20 cellular contexts compared by ENCODE assay signal in genomic region chr19:46909356-46909755, GRCh38.
"Had no signal": no experiment of that assay in that cellular context is flagged by ENCODE, and none has a peak within 500 bp of the region (broad histone marks: within the 10 kb centered on the region; RNA-seq: fewer than 3 reads in every experiment).

No MANE protein-coding gene starts in this region.

- H3K27ac Mint-ChIP-seq: activated B cell treated with CpG ODN at 0.5 μM for 24 hours; activated CD4-positive, alpha-beta memory T cell treated with anti-CD3 and anti-CD28 coated beads for 36 hours; activated CD4-positive, alpha-beta T cell treated with anti-CD3 and anti-CD28 coated beads for 36 hours; activated naive CD4-positive, alpha-beta T cell treated with anti-CD3 and anti-CD28 coated beads, Interleukin-2, amount 10 ng/mL, durations not matched to agents 7 days and 5 days; stimulated activated memory B cell treated with anti-CD40 and anti-IgM and Interleukin-4, amounts not matched to agents 10 μg/mL and 1 μg/mL and 100 μg/mL, for 72 hours had no signal

- H3K9me3 Mint-ChIP-seq: activated B cell treated with CpG ODN at 0.5 μM for 24 hours; activated CD4-positive, alpha-beta memory T cell treated with anti-CD3 and anti-CD28 coated beads for 36 hours; activated naive CD4-positive, alpha-beta T cell treated with anti-CD3 and anti-CD28 coated beads, Interleukin-2, amount 10 ng/mL, durations not matched to agents 7 days and 5 days; mesothelial cell of epicardium; naive thymus-derived CD8-positive, alpha-beta T cell had no signal

- H3K27ac ChIP-seq: left lung, ovary, right lobe of liver, transverse colon, vagina had no signal

- H3K4me3 Mint-ChIP-seq: activated B cell treated with CpG ODN at 0.5 μM for 24 hours; activated CD4-positive, alpha-beta memory T cell treated with anti-CD3 and anti-CD28 coated beads for 36 hours; activated CD4-positive, alpha-beta T cell treated with anti-CD3 and anti-CD28 coated beads for 36 hours; activated naive CD4-positive, alpha-beta T cell treated with anti-CD3 and anti-CD28 coated beads, Interleukin-2, amount 10 ng/mL, durations not matched to agents 7 days and 5 days; mesothelial cell of epicardium; stimulated activated memory B cell treated with anti-CD40 and anti-IgM and Interleukin-4, amounts not matched to agents 10 μg/mL and 1 μg/mL and 100 μg/mL, for 72 hours had no signal

- H3K27me3 Mint-ChIP-seq: activated B cell treated with CpG ODN at 0.5 μM for 24 hours; activated CD4-positive, alpha-beta memory T cell treated with anti-CD3 and anti-CD28 coated beads for 36 hours; activated CD4-positive, alpha-beta T cell treated with anti-CD3 and anti-CD28 coated beads for 36 hours; activated naive CD4-positive, alpha-beta T cell treated with anti-CD3 and anti-CD28 coated beads, Interleukin-2, amount 10 ng/mL, durations not matched to agents 7 days and 5 days; naive thymus-derived CD8-positive, alpha-beta T cell; stimulated activated memory B cell treated with anti-CD40 and anti-IgM and Interleukin-4, amounts not matched to agents 10 μg/mL and 1 μg/mL and 100 μg/mL, for 72 hours had no signal

- ATAC-seq: activated CD4-positive, alpha-beta T cell treated with anti-CD3 and anti-CD28 coated beads for 36 hours; left lung; naive thymus-derived CD8-positive, alpha-beta T cell; stimulated activated memory B cell treated with anti-CD40 and anti-IgM and Interleukin-4, amounts not matched to agents 10 μg/mL and 1 μg/mL and 100 μg/mL, for 72 hours had no signal

- H3K9me3 ChIP-seq: left lung, ovary, right lobe of liver, transverse colon, vagina had no signal

- H3K36me3 ChIP-seq: left lung, ovary, right lobe of liver, transverse colon, vagina had no signal

- DNase-seq: activated B cell treated with CpG ODN at 0.5 μM for 24 hours; activated CD4-positive, alpha-beta memory T cell treated with anti-CD3 and anti-CD28 coated beads for 36 hours; activated CD4-positive, alpha-beta T cell treated with anti-CD3 and anti-CD28 coated beads for 36 hours; activated effector memory CD4-positive, alpha-beta T cell treated with anti-CD3 and anti-CD28 coated beads, Interleukin-2, amount 50 U/mL, for 16 hours; activated naive CD4-positive, alpha-beta T cell treated with anti-CD3 and anti-CD28 coated beads, Interleukin-2, amount 10 ng/mL, durations not matched to agents 7 days and 5 days; amygdala; foreskin fibroblast; kidney; left lung; mammary epithelial cell; naive thymus-derived CD8-positive, alpha-beta T cell; ovary; right lobe of liver; small intestine; stimulated activated CD4-positive, alpha-beta T cell treated with anti-CD3 and anti-CD28 coated beads, Interleukin-2, amount 100 ng/mL, for 24 hours; T1000; transverse colon had no signal

- H3K27me3 ChIP-seq: left lung, ovary, right lobe of liver, transverse colon, vagina had no signal

- H3K36me3 Mint-ChIP-seq: activated CD4-positive, alpha-beta memory T cell treated with anti-CD3 and anti-CD28 coated beads for 36 hours had no signal

- H3K4me3 ChIP-seq: left lung, ovary, right lobe of liver, transverse colon, vagina had no signal
